ENCODE assay signal across 19 cellular contexts in the genomic region with DNA sequence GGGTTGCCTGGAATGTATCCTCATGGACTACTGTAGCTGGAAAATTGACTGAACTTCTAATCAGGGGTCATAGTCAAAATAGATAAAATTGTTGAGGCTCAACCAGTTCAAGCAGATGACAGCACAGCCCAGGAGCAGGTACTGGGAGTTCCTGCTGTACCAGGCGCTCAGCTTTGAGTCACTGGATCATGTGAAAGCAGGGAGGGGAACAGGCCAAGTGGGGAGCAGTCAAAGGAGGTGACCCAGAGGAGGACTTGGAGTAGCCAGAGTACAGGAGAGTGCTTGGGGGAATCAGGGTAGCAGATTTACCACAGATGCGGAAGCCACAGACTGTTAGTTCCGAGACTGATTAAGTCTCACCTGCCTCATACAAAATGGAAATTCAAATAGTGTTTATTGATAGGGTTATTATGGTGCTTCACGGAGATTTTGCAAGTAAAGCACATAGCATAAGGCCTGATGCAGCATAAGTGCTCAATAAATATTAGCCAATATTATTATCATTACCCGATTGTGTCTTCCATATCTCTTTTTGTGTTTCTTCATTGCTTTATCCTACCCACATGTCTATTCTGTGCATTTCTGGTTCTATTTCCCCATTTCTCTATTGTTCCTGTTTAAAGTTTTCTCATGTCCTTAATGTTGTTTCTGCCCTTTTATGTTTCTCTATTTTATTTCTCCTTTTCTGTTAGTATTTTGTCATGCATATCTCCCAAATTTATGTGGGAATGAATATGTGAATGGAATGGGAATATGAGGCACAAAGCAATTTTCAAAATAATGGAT.
DNase-seq lines count a peak whose midpoint lies in the region; ATAC-seq and TF ChIP-seq lines count a peak whose summit lies in the region.
"Had no signal": no experiment of that assay in that cellular context is flagged by ENCODE, and none has a peak within 500 bp of the region (broad histone marks: within the 10 kb centered on the region; RNA-seq: fewer than 3 reads in every experiment).

No MANE protein-coding gene starts in this region.

- no peaks in the 10 kb centered on the region for H3K36me3 ChIP-seq in lower lobe of right lung
- no peaks in the 10 kb centered on the region for H3K36me3 ChIP-seq in vagina
- H3K36me3 ChIP-seq: gastrocnemius medialis, HAP-1, SJSA1 had no signal

- TF ChIP-seq POLR2A in vagina (IDR thresholded peaks at IDR 0.05), result no peak

- peaks cover 24% of the 10 kb centered on the region for H3K27me3 Mint-ChIP-seq in T-helper 17 cell
- H3K27me3 Mint-ChIP-seq in activated CD4-positive, alpha-beta memory T cell treated with anti-CD3 and anti-CD28 coated beads, Interleukin-2, amount 10 ng/mL, durations not matched to agents 7 days and 5 days, result peaks cover 9% of the 10 kb centered on the region
- H3K27me3 Mint-ChIP-seq: type B pancreatic cell had no signal

- POLR2A ChIA-PET in activated CD4-positive, alpha-beta memory T cell treated with anti-CD3 and anti-CD28 coated beads, Interleukin-2, amount 10 ng/mL, durations not matched to agents 7 days and 5 days (lab: Charles Lee), result no interaction called here

- H3K9me3 ChIP-seq in T-helper 17 cell (ENCODE audit: control insufficient read depth, low read length, poor library complexity, severe bottlenecking), result no peaks in the 10 kb centered on the region
- H3K9me3 ChIP-seq in lower lobe of right lung, result no peaks in the 10 kb centered on the region
- H3K9me3 ChIP-seq in vagina, result no peaks in the 10 kb centered on the region
- H3K9me3 ChIP-seq: gastrocnemius medialis, HAP-1, SJSA1 had no signal

- H3K27ac Mint-ChIP-seq in T-helper 17 cell, result peak overlapping the region; percentile 24
- no peak overlapping the region for H3K27ac Mint-ChIP-seq in activated CD4-positive, alpha-beta memory T cell treated with anti-CD3 and anti-CD28 coated beads, Interleukin-2, amount 10 ng/mL, durations not matched to agents 7 days and 5 days
- H3K27ac Mint-ChIP-seq: activated CD8-positive, alpha-beta T cell treated with anti-CD3 and anti-CD28 coated beads, Interleukin-2, amount 10 ng/mL, durations not matched to agents 7 days and 5 days; endodermal cell; type B pancreatic cell had no signal

- DNase-seq in left ventricle myocardium superior (no peak), Right ventricle myocardium inferior (ENCODE audit: missing footprints) (no peak), T-helper 17 cell (no peak), lower lobe of right lung (peak; percentile 46), vagina (ENCODE audit: extremely low spot score in 2 of 2) (no peak)
- no peak for DNase-seq in activated CD4-positive, alpha-beta memory T cell treated with anti-CD3 and anti-CD28 coated beads, Interleukin-2, amount 10 ng/mL, durations not matched to agents 7 days and 5 days
- DNase-seq: activated CD8-positive, alpha-beta T cell treated with anti-CD3 and anti-CD28 coated beads, Interleukin-2, amount 10 ng/mL, durations not matched to agents 7 days and 5 days; COR-L47; endodermal cell; NCI-H1105; NCI-H2227 treated with DMSO at 0.1 percent for 48 hours had no signal

- TF ChIP-seq CTCF in lower lobe of right lung (IDR thresholded peaks at IDR 0.05), result no peak
- no peak for TF ChIP-seq CTCF in vagina (IDR thresholded peaks at IDR 0.05)

- peaks cover 4% of the 10 kb centered on the region for H3K4me1 ChIP-seq in lower lobe of right lung
- H3K4me1 ChIP-seq in vagina, result no peaks in the 10 kb centered on the region
- H3K4me1 ChIP-seq: gastrocnemius medialis, HAP-1, SJSA1 had no signal

- H3K4me3 ChIP-seq in lower lobe of right lung, result no peak overlapping the region
- no peak overlapping the region for H3K4me3 ChIP-seq in vagina
- H3K4me3 ChIP-seq: gastrocnemius medialis, GM12878, HAP-1, SJSA1 had no signal

- H3K4me3 Mint-ChIP-seq in T-helper 17 cell, result peak overlapping the region; percentile 28
- no peak overlapping the region for H3K4me3 Mint-ChIP-seq in activated CD4-positive, alpha-beta memory T cell treated with anti-CD3 and anti-CD28 coated beads, Interleukin-2, amount 10 ng/mL, durations not matched to agents 7 days and 5 days
- H3K4me3 Mint-ChIP-seq: activated CD8-positive, alpha-beta T cell treated with anti-CD3 and anti-CD28 coated beads, Interleukin-2, amount 10 ng/mL, durations not matched to agents 7 days and 5 days; endodermal cell; mesothelial cell of epicardium; type B pancreatic cell had no signal

- peak overlapping the region; percentile 52 for H3K27ac ChIP-seq in lower lobe of right lung
- H3K27ac ChIP-seq in vagina, result no peak overlapping the region
- H3K27ac ChIP-seq: SJSA1 had no signal

- peak; percentile 15 for ATAC-seq in left ventricle myocardium superior
- no peak for ATAC-seq in Right ventricle myocardium inferior
- ATAC-seq in T-helper 17 cell, result no peak
- peak; percentile 70 to 73 for ATAC-seq in lower lobe of right lung
- ATAC-seq in GM21390 (IDR thresholded peaks at IDR 0.05; ENCODE audit: unreplicated experiment), result no peak
- ATAC-seq in HG02973 (IDR thresholded peaks at IDR 0.05; ENCODE audit: unreplicated experiment), result no peak

- CTCF ChIA-PET in activated CD4-positive, alpha-beta memory T cell treated with anti-CD3 and anti-CD28 coated beads, Interleukin-2, amount 10 ng/mL, durations not matched to agents 7 days and 5 days (lab: Charles Lee), result no interaction called here

- H3K9me3 Mint-ChIP-seq in activated CD4-positive, alpha-beta memory T cell treated with anti-CD3 and anti-CD28 coated beads, Interleukin-2, amount 10 ng/mL, durations not matched to agents 7 days and 5 days, result no peaks in the 10 kb centered on the region
- H3K9me3 Mint-ChIP-seq: endodermal cell, mesothelial cell of epicardium, type B pancreatic cell had no signal

- H3K36me3 Mint-ChIP-seq in T-helper 17 cell (ENCODE audit: low read depth), result peaks cover 2% of the 10 kb centered on the region
- H3K36me3 Mint-ChIP-seq in activated CD4-positive, alpha-beta memory T cell treated with anti-CD3 and anti-CD28 coated beads, Interleukin-2, amount 10 ng/mL, durations not matched to agents 7 days and 5 days (ENCODE audit: low read depth), result no peaks in the 10 kb centered on the region
- H3K36me3 Mint-ChIP-seq: mesothelial cell of epicardium, type B pancreatic cell had no signal

- H3K4me1 Mint-ChIP-seq in T-helper 17 cell, result peaks cover 20% of the 10 kb centered on the region
- H3K4me1 Mint-ChIP-seq in activated CD4-positive, alpha-beta memory T cell treated with anti-CD3 and anti-CD28 coated beads, Interleukin-2, amount 10 ng/mL, durations not matched to agents 7 days and 5 days, result peaks cover 17% of the 10 kb centered on the region
- H3K4me1 Mint-ChIP-seq: endodermal cell had no signal

- no peaks in the 10 kb centered on the region for H3K27me3 ChIP-seq in lower lobe of right lung (ENCODE audit: low read depth)
- H3K27me3 ChIP-seq in vagina, result no peaks in the 10 kb centered on the region
- H3K27me3 ChIP-seq: gastrocnemius medialis, SJSA1 had no signal

- intact Hi-C loops in left ventricle myocardium superior (cut with micrococcal nuclease), result no loop called here
- intact Hi-C loops in Right ventricle myocardium inferior (cut with DNase I), result no loop called here
- intact Hi-C loops in lower lobe of right lung (cut with DNase I), result no loop called here
- intact Hi-C loops in vagina (cut with DNase I), result no loop called here

Comparison
In these comparisons a context has a peak if more than half of its experiments do, and no peak if none do; other contexts are left out.
1. ATAC-seq: peak in left ventricle myocardium superior (single experiment) and lower lobe of right lung (2 of 2); none in Right ventricle myocardium inferior (single experiment), T-helper 17 cell (single experiment), GM21390 (single experiment) and HG02973 (single experiment).